ENCODE assay signal across 30 cellular contexts in genomic region chr4:184252136-184253071, GRCh38. TPM values are rescaled to one million over a fixed set of nuclear protein-coding genes. Genes with fewer than 3 reads are reported as not detected.
DNase-seq lines count a peak whose midpoint lies in the region; ATAC-seq and TF ChIP-seq lines count a peak whose summit lies in the region.
"Had no signal": no experiment of that assay in that cellular context is flagged by ENCODE, and none has a peak within 500 bp of the region (broad histone marks: within the 10 kb centered on the region; RNA-seq: fewer than 3 reads in every experiment).

No MANE protein-coding gene starts in this region.

- CTCF ChIA-PET in OCI-LY7 (lab: Charles Lee; ENCODE audit: unreplicated experiment): no interaction called here

- no TSS peak for BruUV-seq in OCI-LY7 (replicated peaks; lab: Mats Ljungman, UMichigan)

- POLR2A ChIA-PET in OCI-LY7 (lab: Charles Lee): interaction anchor here (0.6 to 1.5 kb wide), 4 partner anchors 12 to 890 kb away, joined by 3 to 10 read pairs (median 4); no protein-coding TSS in a partner anchor

- H3K4me1 Mint-ChIP-seq in activated T-cell treated with anti-CD3 and anti-CD28 coated beads, Interleukin-2, amount 50 U/mL, for 24 hours (ENCODE audit: low read depth): peaks cover 24% of the 10 kb centered on the region
- peaks cover 36% of the 10 kb centered on the region for H3K4me1 Mint-ChIP-seq in activated naive CD8-positive, alpha-beta T cell treated with anti-CD3 and anti-CD28 coated beads, Interleukin-2, amount 50 U/mL, for 24 hours

- H3K4me3 ChIP-seq in OCI-LY7 (ENCODE audit: low read depth, low read length, poor library complexity, severe bottlenecking): no peak overlapping the region
- H3K4me3 ChIP-seq: heart left ventricle, prostate gland, SK-N-MC had no signal

- no peak for DNase-seq in activated T-cell treated with anti-CD3 and anti-CD28 coated beads, Interleukin-2, amount 50 U/mL, for 24 hours
- no peak for DNase-seq in activated T-cell treated with anti-CD3 and anti-CD28 coated beads, Interleukin-2, amount 50 U/mL, for 1 hour
- no peak for DNase-seq in OCI-LY7 (ENCODE audit: low spot score)
- no peak for DNase-seq in activated naive CD8-positive, alpha-beta T cell treated with anti-CD3 and anti-CD28 coated beads, Interleukin-2, amount 50 U/mL, for 24 hours
- DNase-seq in stimulated activated naive CD8-positive, alpha-beta T cell treated with anti-CD3 and anti-CD28 coated beads, Interleukin-15, Interleukin-2, amounts not matched to agents 100 U/mL and 50 U/mL, for 24 hours: peak; percentile 25
- DNase-seq in DMS153 treated with DMSO at 0.1 percent for 48 hours (lab: John Stamatoyannopoulos, UW; ENCODE audit: unreplicated experiment): no peak
- DNase-seq: ACHN; activated CD4-positive, alpha-beta T cell treated with anti-CD3 and anti-CD28 coated beads, Interleukin-2, amount 50 U/mL, for 4 hours; activated T-cell treated with anti-CD3 and anti-CD28 coated beads for 4 hours; BE2C; DMS153; effector CD8-positive, alpha-beta T cell; foreskin fibroblast; H9; heart left ventricle; kidney; naive B cell; NCI-H2029 treated with DMSO at 0.1 percent for 48 hours; NCI-H2227 treated with DMSO at 0.1 percent for 48 hours; NCI-H748 treated with DMSO at 0.1 percent for 48 hours; T-helper 17 cell had no signal

- H3K27me3 Mint-ChIP-seq in activated T-cell treated with anti-CD3 and anti-CD28 coated beads, Interleukin-2, amount 50 U/mL, for 24 hours: no peaks in the 10 kb centered on the region
- H3K27me3 Mint-ChIP-seq in activated naive CD8-positive, alpha-beta T cell treated with anti-CD3 and anti-CD28 coated beads, Interleukin-2, amount 50 U/mL, for 24 hours: peaks cover 2% of the 10 kb centered on the region
- H3K27me3 Mint-ChIP-seq: type B pancreatic cell had no signal

- no peaks in the 10 kb centered on the region for H3K36me3 ChIP-seq in OCI-LY7 (ENCODE audit: insufficient read depth, low read length)
- H3K36me3 ChIP-seq: BE2C, heart left ventricle, prostate gland had no signal

- H3K4me3 Mint-ChIP-seq in activated T-cell treated with anti-CD3 and anti-CD28 coated beads, Interleukin-2, amount 50 U/mL, for 24 hours: no peak overlapping the region
- peak overlapping the region; percentile 24 for H3K4me3 Mint-ChIP-seq in activated naive CD8-positive, alpha-beta T cell treated with anti-CD3 and anti-CD28 coated beads, Interleukin-2, amount 50 U/mL, for 24 hours
- H3K4me3 Mint-ChIP-seq: H9, naive B cell, T-helper 17 cell, type B pancreatic cell had no signal

- H3K9me3 ChIP-seq in OCI-LY7 (ENCODE audit: low read length): no peaks in the 10 kb centered on the region
- H3K9me3 ChIP-seq: BE2C, heart left ventricle, prostate gland had no signal

- H3K27ac ChIP-seq in OCI-LY7 (ENCODE audit: low read depth, low read length, poor library complexity, severe bottlenecking): no peak overlapping the region
- H3K27ac ChIP-seq: heart left ventricle, prostate gland, SK-N-MC had no signal

- H3K4me1 ChIP-seq in OCI-LY7 (ENCODE audit: insufficient read depth, low read length, poor library complexity, severe bottlenecking): no peaks in the 10 kb centered on the region
- H3K4me1 ChIP-seq: BE2C, prostate gland had no signal

- peak overlapping the region; percentile 87 for H3K27ac Mint-ChIP-seq in activated T-cell treated with anti-CD3 and anti-CD28 coated beads, Interleukin-2, amount 50 U/mL, for 24 hours
- H3K27ac Mint-ChIP-seq in activated naive CD8-positive, alpha-beta T cell treated with anti-CD3 and anti-CD28 coated beads, Interleukin-2, amount 50 U/mL, for 24 hours: peak overlapping the region; percentile 90
- H3K27ac Mint-ChIP-seq: H9, T-helper 17 cell, type B pancreatic cell had no signal

- 0 out of 2 replicates have a peak, but pooled peaks have one; percentile 15 for TF ChIP-seq CTCF in OCI-LY7 (conservative IDR thresholded peaks at IDR 0.05; ENCODE audit: low read length)

- H4K20me1 ChIP-seq in OCI-LY7 (ENCODE audit: insufficient read depth, low read length): no peaks in the 10 kb centered on the region

- intact Hi-C loops in OCI-LY7 (cut with micrococcal nuclease; ENCODE audit: unreplicated experiment): loop anchor here (5.0 kb wide), 1 partner anchor 415 kb away; no protein-coding TSS in a partner anchor

- peak; percentile 58 for ATAC-seq in activated naive CD8-positive, alpha-beta T cell treated with anti-CD3 and anti-CD28 coated beads, Interleukin-2, amount 50 U/mL, for 24 hours
- peak; percentile 64 for ATAC-seq in stimulated activated naive CD8-positive, alpha-beta T cell treated with anti-CD3 and anti-CD28 coated beads, Interleukin-15, Interleukin-2, amounts not matched to agents 100 U/mL and 50 U/mL, for 24 hours
- no peak for ATAC-seq in GM21737 (IDR thresholded peaks at IDR 0.05; ENCODE audit: unreplicated experiment)
- ATAC-seq in HG02852 (IDR thresholded peaks at IDR 0.05; ENCODE audit: unreplicated experiment): no peak
- ATAC-seq: heart left ventricle, T-helper 17 cell had no signal

- H3K36me3 Mint-ChIP-seq in activated T-cell treated with anti-CD3 and anti-CD28 coated beads, Interleukin-2, amount 50 U/mL, for 24 hours (ENCODE audit: low read depth): no peaks in the 10 kb centered on the region
- H3K36me3 Mint-ChIP-seq in activated naive CD8-positive, alpha-beta T cell treated with anti-CD3 and anti-CD28 coated beads, Interleukin-2, amount 50 U/mL, for 24 hours (ENCODE audit: low read depth): no peaks in the 10 kb centered on the region
- H3K36me3 Mint-ChIP-seq: naive B cell, type B pancreatic cell had no signal

- no peaks in the 10 kb centered on the region for H3K9me3 Mint-ChIP-seq in activated T-cell treated with anti-CD3 and anti-CD28 coated beads, Interleukin-2, amount 50 U/mL, for 24 hours
- no peaks in the 10 kb centered on the region for H3K9me3 Mint-ChIP-seq in activated naive CD8-positive, alpha-beta T cell treated with anti-CD3 and anti-CD28 coated beads, Interleukin-2, amount 50 U/mL, for 24 hours

- H3K79me2 ChIP-seq in OCI-LY7 (ENCODE audit: insufficient read depth, low read depth, low read length): no peaks in the 10 kb centered on the region

- no peaks in the 10 kb centered on the region for H3K9me2 ChIP-seq in OCI-LY7 (ENCODE audit: insufficient read depth, low read length)

- H3K4me2 ChIP-seq in OCI-LY7 (ENCODE audit: low read length): no peak overlapping the region

- H2AFZ ChIP-seq in OCI-LY7 (ENCODE audit: low read length): no peak overlapping the region

RNA-seq across cellular contexts. Expression of gene ENPP6, which starts 34.7 kb away (rescaled TPM):
- not detected in 2 replicates for total RNA-seq in OCI-LY7 (2014; rRNA removed; shearing (Covaris generic))
- not detected in 2 replicates for total RNA-seq in OCI-LY7 (2022)
- total RNA-seq: bronchial epithelial cell, epithelial cell of proximal tubule, G401, H9, M059J, T-helper 17 cell had no signal

Comparison
In these comparisons a context has a peak if more than half of its experiments do, and no peak if none do; other contexts are left out.
1. ATAC-seq: peak in activated naive CD8-positive, alpha-beta T cell treated with anti-CD3 and anti-CD28 coated beads, Interleukin-2, amount 50 U/mL, for 24 hours (single experiment) and stimulated activated naive CD8-positive, alpha-beta T cell treated with anti-CD3 and anti-CD28 coated beads, Interleukin-15, Interleukin-2, amounts not matched to agents 100 U/mL and 50 U/mL, for 24 hours (single experiment); none in GM21737 (single experiment) and HG02852 (single experiment).